Comparison of ENCODE assay signal across 19 cellular contexts in genomic region chr2:165198181-165198580, GRCh38. TPM values are rescaled to one million over a fixed set of nuclear protein-coding genes. Genes with fewer than 3 reads are reported as not detected.
DNase-seq lines count a peak whose midpoint lies in the region; ATAC-seq and TF ChIP-seq lines count a peak whose summit lies in the region.
"Had no signal": no experiment of that assay in that cellular context is flagged by ENCODE, and none has a peak within 500 bp of the region (broad histone marks: within the 10 kb centered on the region; RNA-seq: fewer than 3 reads in every experiment).

No MANE protein-coding gene starts in this region.

- intact Hi-C loops in left ventricle myocardium inferior (cut with micrococcal nuclease), result no loop called here
- intact Hi-C loops in cardiac septum (cut with DNase I), result no loop called here

- peak overlapping the region; percentile 64 for H3K27ac ChIP-seq in left ventricle myocardium inferior (replicated peaks)
- H3K27ac ChIP-seq in iPS-20b (ENCODE audit: low read length), result peak overlapping the region; percentile 5
- no peak overlapping the region for H3K27ac ChIP-seq in osteoblast (ENCODE audit: low read depth, low read length)
- H3K27ac ChIP-seq: A549, C4-2B, HL-60, PC-9, SJCRH30 had no signal

- DNase-seq in left ventricle myocardium inferior (no peak), cardiac septum (ENCODE audit: low spot score) (no peak), NCI-H748 treated with DMSO at 0.1 percent for 48 hours (lab: John Stamatoyannopoulos, UW) (peak; percentile 68), osteoblast (ENCODE audit: insufficient read length, low spot score, missing footprints) (no peak)
- DNase-seq: EL, H7, MV-4-11, NCI-H1436, NCI-H2081 treated with DMSO at 0.1 percent for 48 hours, NCI-H2227 treated with DMSO at 0.1 percent for 48 hours, NCI-H526, PC-9, SJCRH30 had no signal

- no peak overlapping the region for H2AFZ ChIP-seq in osteoblast (ENCODE audit: low read length)
- H2AFZ ChIP-seq: PC-9 had no signal

- H4K20me1 ChIP-seq in osteoblast (ENCODE audit: insufficient read depth, low read length), result no peaks in the 10 kb centered on the region

- H3K4me1 ChIP-seq in left ventricle myocardium inferior, result no peaks in the 10 kb centered on the region
- H3K4me1 ChIP-seq in iPS-20b (ENCODE audit: insufficient read depth, low read length), result peaks cover 3% of the 10 kb centered on the region; the same call in 1 of the 2 replicates
- no peaks in the 10 kb centered on the region for H3K4me1 ChIP-seq in osteoblast (ENCODE audit: insufficient read depth, low read length)

- H3K9me3 ChIP-seq in left ventricle myocardium inferior (replicated peaks) (no peaks in the 10 kb centered on the region), iPS-20b (ENCODE audit: insufficient read depth, low read depth, low read length) (no peaks in the 10 kb centered on the region), osteoblast (ENCODE audit: low read depth, low read length) (no peaks in the 10 kb centered on the region)
- H3K9me3 ChIP-seq: A549, SJCRH30 had no signal

- no peak overlapping the region for H3K4me2 ChIP-seq in osteoblast (ENCODE audit: insufficient read depth, low read length)
- H3K4me2 ChIP-seq: A549, PC-9 had no signal

- H3K36me3 ChIP-seq in left ventricle myocardium inferior (no peaks in the 10 kb centered on the region), iPS-20b (ENCODE audit: insufficient read depth, low read depth, low read length) (no peaks in the 10 kb centered on the region), osteoblast (ENCODE audit: insufficient read depth, low read length) (no peaks in the 10 kb centered on the region)
- H3K36me3 ChIP-seq: SJCRH30 had no signal

- H3K9ac ChIP-seq in iPS-20b (ENCODE audit: low read depth, low read length), result no peak overlapping the region

- TF ChIP-seq CTCF in left ventricle myocardium inferior (IDR thresholded peaks at IDR 0.05; ENCODE audit: borderline replicate concordance) (no peak), osteoblast (IDR thresholded peaks at IDR 0.05; ENCODE audit: extremely low read depth, low read depth, low read length) (no peak)

- no peak overlapping the region for H3K4me3 ChIP-seq in left ventricle myocardium inferior
- no peak overlapping the region for H3K4me3 ChIP-seq in iPS-20b (ENCODE audit: low read length)
- H3K4me3 ChIP-seq in osteoblast (ENCODE audit: insufficient read depth, low read length), result no peak overlapping the region
- H3K4me3 ChIP-seq: A549, PC-9, SJCRH30 had no signal

- H3K27me3 ChIP-seq in left ventricle myocardium inferior (ENCODE audit: low read depth), result no peaks in the 10 kb centered on the region
- H3K27me3 ChIP-seq in iPS-20b (ENCODE audit: insufficient read depth, low read length), result no peaks in the 10 kb centered on the region
- H3K27me3 ChIP-seq in osteoblast (ENCODE audit: insufficient read depth, low read length), result no peaks in the 10 kb centered on the region
- H3K27me3 ChIP-seq: SJCRH30 had no signal

- no peak for ATAC-seq in HG02938 (IDR thresholded peaks at IDR 0.05; ENCODE audit: unreplicated experiment)
- no peak for ATAC-seq in HG03439 (IDR thresholded peaks at IDR 0.05; ENCODE audit: unreplicated experiment)
- ATAC-seq: A549 had no signal

- no peaks in the 10 kb centered on the region for H3K79me2 ChIP-seq in osteoblast (ENCODE audit: insufficient read depth, low read length)

RNA-seq across cellular contexts. Expression of gene SCN3A, which starts 5.7 kb away (rescaled TPM):
- total RNA-seq in left ventricle myocardium inferior, result 0.99 TPM
- 0.35 TPM for total RNA-seq in cardiac septum
- 0.59 and 0.72 TPM in 2 replicates for total RNA-seq in osteoblast
- total RNA-seq: H7, PC-9 had no signal

RNA-seq across cellular contexts. Expression of gene SCN2A, which starts 41.0 kb away (rescaled TPM):
- total RNA-seq in left ventricle myocardium inferior (0.08 TPM), cardiac septum (0.13 TPM), osteoblast (2.2 and 5.0 TPM in 2 replicates)
- total RNA-seq: SJCRH30 had no signal
